In the genomic region with DNA sequence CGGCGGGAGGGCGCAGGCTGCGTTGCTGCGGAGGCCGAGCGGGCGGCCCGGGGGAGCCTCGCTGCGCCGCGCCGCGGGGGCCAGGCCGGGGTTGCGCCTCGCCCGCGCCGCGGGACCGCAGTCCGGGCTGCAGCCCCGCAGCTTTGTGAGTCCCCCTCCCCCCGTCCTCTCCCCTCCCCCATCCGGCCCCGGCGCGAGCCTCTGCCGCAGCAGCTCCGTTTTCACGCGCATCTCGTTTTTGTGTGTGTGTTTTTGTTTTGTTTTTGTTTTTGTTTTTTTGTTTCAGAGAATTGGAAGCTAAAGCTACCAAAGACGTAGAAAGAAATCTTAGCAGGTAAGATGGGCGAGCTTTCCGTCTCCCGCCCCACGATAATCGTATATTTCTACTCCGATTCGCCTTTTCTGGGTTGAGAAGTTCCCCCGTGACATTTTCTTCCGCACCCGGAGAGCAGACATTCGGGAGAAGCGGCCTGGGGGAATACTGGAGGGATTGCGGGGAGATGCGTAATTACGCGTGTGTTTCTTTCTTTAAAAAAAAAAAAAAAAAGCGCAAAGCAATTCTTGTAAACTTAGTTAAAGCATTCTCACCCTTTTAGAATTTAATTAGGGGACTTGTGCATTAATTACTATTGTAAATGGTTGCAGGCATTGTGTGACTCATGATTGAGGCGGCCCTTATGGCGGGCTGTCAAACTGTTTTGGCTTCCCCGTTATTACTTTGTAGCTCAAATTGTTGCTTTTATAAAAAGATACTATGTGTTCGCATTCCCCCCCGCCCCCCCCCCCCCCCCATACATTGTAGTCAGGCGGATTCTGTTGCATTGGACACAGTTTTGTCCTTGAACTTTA, we compare ENCODE assay signal across 1 cellular context.
A peak's percentile ranks its signal among the peaks of the same experiment; 100 is the strongest.
TF ChIP-seq lines count a peak whose summit lies in the region.

No MANE protein-coding gene starts in this region.

TF ChIP-seq in HEK293, 187 proteins besides CTCF, POLR2A, EP300 and RAD21 (continued from another document):
- TF ChIP-seq, protein P1, sequence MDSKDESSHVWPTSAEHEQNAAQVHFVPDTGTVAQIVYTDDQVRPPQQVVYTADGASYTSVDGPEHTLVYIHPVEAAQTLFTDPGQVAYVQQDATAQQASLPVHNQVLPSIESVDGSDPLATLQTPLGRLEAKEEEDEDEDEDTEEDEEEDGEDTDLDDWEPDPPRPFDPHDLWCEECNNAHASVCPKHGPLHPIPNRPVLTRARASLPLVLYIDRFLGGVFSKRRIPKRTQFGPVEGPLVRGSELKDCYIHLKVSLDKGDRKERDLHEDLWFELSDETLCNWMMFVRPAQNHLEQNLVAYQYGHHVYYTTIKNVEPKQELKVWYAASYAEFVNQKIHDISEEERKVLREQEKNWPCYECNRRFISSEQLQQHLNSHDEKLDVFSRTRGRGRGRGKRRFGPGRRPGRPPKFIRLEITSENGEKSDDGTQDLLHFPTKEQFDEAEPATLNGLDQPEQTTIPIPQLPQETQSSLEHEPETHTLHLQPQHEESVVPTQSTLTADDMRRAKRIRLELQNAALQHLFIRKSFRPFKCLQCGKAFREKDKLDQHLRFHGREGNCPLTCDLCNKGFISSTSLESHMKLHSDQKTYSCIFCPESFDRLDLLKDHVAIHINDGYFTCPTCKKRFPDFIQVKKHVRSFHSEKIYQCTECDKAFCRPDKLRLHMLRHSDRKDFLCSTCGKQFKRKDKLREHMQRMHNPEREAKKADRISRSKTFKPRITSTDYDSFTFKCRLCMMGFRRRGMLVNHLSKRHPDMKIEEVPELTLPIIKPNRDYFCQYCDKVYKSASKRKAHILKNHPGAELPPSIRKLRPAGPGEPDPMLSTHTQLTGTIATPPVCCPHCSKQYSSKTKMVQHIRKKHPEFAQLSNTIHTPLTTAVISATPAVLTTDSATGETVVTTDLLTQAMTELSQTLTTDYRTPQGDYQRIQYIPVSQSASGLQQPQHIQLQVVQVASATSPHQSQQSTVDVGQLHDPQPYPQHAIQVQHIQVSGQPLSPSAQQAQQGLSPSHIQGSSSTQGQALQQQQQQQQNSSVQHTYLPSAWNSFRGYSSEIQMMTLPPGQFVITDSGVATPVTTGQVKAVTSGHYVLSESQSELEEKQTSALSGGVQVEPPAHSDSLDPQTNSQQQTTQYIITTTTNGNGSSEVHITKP (tag by site-specific recombination; IDR thresholded peaks at IDR 0.05) = peak; percentile 43
- TF ChIP-seq ZNF2 (tag by site-specific recombination; IDR thresholded peaks at IDR 0.05) (peak; percentile 49; the same call in 1 of the 2 replicates), SP7 (tag by site-specific recombination; IDR thresholded peaks at IDR 0.05) (0 out of 2 replicates have a peak, but pooled peaks have one; percentile 67)
